Comparison of ENCODE assay signal across 6 cellular contexts in genomic region chr7:64219710-64220298, GRCh38. TPM values are rescaled to one million over a fixed set of nuclear protein-coding genes. Genes with fewer than 3 reads are reported as not detected.
"Had no signal": no experiment of that assay in that cellular context is flagged by ENCODE, and none has a peak within 500 bp of the region (broad histone marks: within the 10 kb centered on the region; RNA-seq: fewer than 3 reads in every experiment).

No MANE protein-coding gene starts in this region.

RNA-seq across cellular contexts. Expression of gene ZNF679, which starts 8.5 kb away (rescaled TPM):
- total RNA-seq: GM23248, GM23338, H4, H7, H9, HFFc6 had no signal
- polyA plus RNA-seq: GM23248, GM23338 had no signal

RNA-seq across cellular contexts. Expression of gene ZNF735, which starts 12.8 kb away (rescaled TPM):
- total RNA-seq: GM23248, GM23338, H4, H7, H9, HFFc6 had no signal
- polyA plus RNA-seq: GM23248, GM23338 had no signal
